8 cellular contexts compared by ENCODE assay signal in the genomic region with DNA sequence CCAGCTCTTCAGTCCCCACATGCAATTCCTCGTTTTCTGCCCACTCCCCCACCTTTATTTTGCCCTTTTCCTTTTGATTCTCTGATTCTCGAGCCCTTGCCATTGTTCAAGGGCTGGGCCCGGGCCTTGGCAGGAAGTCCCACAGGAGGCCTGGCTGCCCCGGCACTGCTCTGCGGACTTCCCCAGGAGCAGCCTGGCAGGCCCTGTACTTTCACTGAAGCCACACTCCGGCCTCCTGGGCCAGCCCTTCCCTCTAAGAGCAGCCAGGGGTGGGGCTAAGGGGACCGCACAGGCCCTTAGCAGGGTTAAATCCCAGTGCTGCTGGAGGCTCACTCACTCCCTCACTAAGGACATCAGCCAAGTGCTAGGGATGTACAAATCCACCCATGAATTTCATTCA. TPM values are rescaled to one million over a fixed set of nuclear protein-coding genes. Genes with fewer than 3 reads are reported as not detected.
DNase-seq lines count a peak whose midpoint lies in the region; ATAC-seq and TF ChIP-seq lines count a peak whose summit lies in the region.

No MANE protein-coding gene starts in this region.

- peak; percentile 73 for ATAC-seq in GM18907 (IDR thresholded peaks at IDR 0.05; ENCODE audit: unreplicated experiment)
- peak; percentile 46 to 53 for ATAC-seq in left cardiac atrium
- no peak for ATAC-seq in stimulated activated effector memory CD8-positive, alpha-beta T cell treated with anti-CD3 and anti-CD28 coated beads, Interleukin-12 subunit alpha, Interleukin-12 subunit beta, amount 100 ng/mL, for 72 hours

- H3K4me3 ChIP-seq in MM.1S (ENCODE audit: low read length) = no peak overlapping the region

- no peaks in the 10 kb centered on the region for H3F3A ChIP-seq in MM.1S (ENCODE audit: insufficient read depth, low read length)

- H4K20me1 ChIP-seq in MM.1S (ENCODE audit: insufficient read depth, low read length) = no peaks in the 10 kb centered on the region

- H3K79me2 ChIP-seq in MM.1S (ENCODE audit: low read length) = no peaks in the 10 kb centered on the region

- H3K4me3 Mint-ChIP-seq in stimulated activated effector memory CD8-positive, alpha-beta T cell treated with anti-CD3 and anti-CD28 coated beads, Interleukin-12 subunit alpha, Interleukin-12 subunit beta, amount 100 ng/mL, for 72 hours = peak overlapping the region; percentile 30

- H3K9ac ChIP-seq in MM.1S (ENCODE audit: low read length) = no peak overlapping the region

- H3K27me3 ChIP-seq in MM.1S (replicated peaks; ENCODE audit: insufficient read depth, low read length) = peaks cover 27% of the 10 kb centered on the region

- H2AFZ ChIP-seq in MM.1S (ENCODE audit: low read length) = no peak overlapping the region

- H3K4me1 ChIP-seq in MM.1S (ENCODE audit: low read length) = no peaks in the 10 kb centered on the region

- H3K27ac Mint-ChIP-seq in stimulated activated effector memory CD8-positive, alpha-beta T cell treated with anti-CD3 and anti-CD28 coated beads, Interleukin-12 subunit alpha, Interleukin-12 subunit beta, amount 100 ng/mL, for 72 hours = peak overlapping the region; percentile 20

- intact Hi-C loops in left cardiac atrium (cut with DNase I) = loop anchor here in 1 of 2 donors (10.0 kb wide), 1 partner anchor 52 kb away; no protein-coding TSS in a partner anchor

- no peaks in the 10 kb centered on the region for H3K9me3 ChIP-seq in MM.1S (replicated peaks; ENCODE audit: insufficient read depth, low read length)

- H3K9me2 ChIP-seq in MM.1S (replicated peaks; ENCODE audit: insufficient read depth, low read length) = no peaks in the 10 kb centered on the region

- no peak overlapping the region for H3K4me2 ChIP-seq in MM.1S (ENCODE audit: low read depth, low read length)

- no peaks in the 10 kb centered on the region for H3K36me3 ChIP-seq in MM.1S (replicated peaks; ENCODE audit: insufficient read depth, low read length)

- peaks cover 7% of the 10 kb centered on the region for H3K36me3 Mint-ChIP-seq in stimulated activated effector memory CD8-positive, alpha-beta T cell treated with anti-CD3 and anti-CD28 coated beads, Interleukin-12 subunit alpha, Interleukin-12 subunit beta, amount 100 ng/mL, for 72 hours

- H3K27ac ChIP-seq in MM.1S (ENCODE audit: low read length) = no peak overlapping the region

- no peak for TF ChIP-seq CTCF in MM.1S (IDR thresholded peaks at IDR 0.05; ENCODE audit: low read length)

- peaks cover 34% of the 10 kb centered on the region for H3K4me1 Mint-ChIP-seq in stimulated activated effector memory CD8-positive, alpha-beta T cell treated with anti-CD3 and anti-CD28 coated beads, Interleukin-12 subunit alpha, Interleukin-12 subunit beta, amount 100 ng/mL, for 72 hours

- no peaks in the 10 kb centered on the region for H3K9me3 Mint-ChIP-seq in stimulated activated effector memory CD8-positive, alpha-beta T cell treated with anti-CD3 and anti-CD28 coated beads, Interleukin-12 subunit alpha, Interleukin-12 subunit beta, amount 100 ng/mL, for 72 hours

- DNase-seq in MM.1S = peak; percentile 53
- DNase-seq in left cardiac atrium = peak; percentile 79
- no peak for DNase-seq in stimulated activated effector memory CD8-positive, alpha-beta T cell treated with anti-CD3 and anti-CD28 coated beads, Interleukin-12 subunit alpha, Interleukin-12 subunit beta, amount 100 ng/mL, for 72 hours (ENCODE audit: low spot score in 2 of 2)
- no peak for DNase-seq in medulla oblongata (ENCODE audit: extremely low spot score)
- no peak for DNase-seq in NCI-H2029 (lab: John Stamatoyannopoulos, UW)
- no peak for DNase-seq in activated CD4-positive, alpha-beta T cell treated with anti-CD3 and anti-CD28 coated beads, Interleukin-2, amount 50 U/mL, for 1 hour
- no peak for DNase-seq in amniotic stem cell (lab: John Stamatoyannopoulos, UW)

RNA-seq across cellular contexts. Expression of a gene that starts 4.1 kb away (rescaled TPM):
- 10 to 100 TPM; 43.8 to 88.2 TPM for total RNA-seq in left cardiac atrium

Comparison
In these comparisons a context has a peak if more than half of its experiments do, and no peak if none do; other contexts are left out.
1. DNase-seq: peak in MM.1S (single experiment) and left cardiac atrium (single experiment); none in stimulated activated effector memory CD8-positive, alpha-beta T cell treated with anti-CD3 and anti-CD28 coated beads, Interleukin-12 subunit alpha, Interleukin-12 subunit beta, amount 100 ng/mL, for 72 hours (0 of 2), medulla oblongata (single experiment), NCI-H2029 (single experiment), activated CD4-positive, alpha-beta T cell treated with anti-CD3 and anti-CD28 coated beads, Interleukin-2, amount 50 U/mL, for 1 hour (single experiment) and amniotic stem cell (single experiment).